ENCODE assay signal across 14 cellular contexts in genomic region chr4:51853027-51853682, GRCh38. TPM values are rescaled to one million over a fixed set of nuclear protein-coding genes. Genes with fewer than 3 reads are reported as not detected.
DNase-seq lines count a peak whose midpoint lies in the region; ATAC-seq and TF ChIP-seq lines count a peak whose summit lies in the region.
"Had no signal": no experiment of that assay in that cellular context is flagged by ENCODE, and none has a peak within 500 bp of the region (broad histone marks: within the 10 kb centered on the region; RNA-seq: fewer than 3 reads in every experiment).

No MANE protein-coding gene starts in this region.

- peaks cover 21% of the 10 kb centered on the region for H3K36me3 Mint-ChIP-seq in nephron progenitor cell (ENCODE audit: low read depth)
- H3K36me3 Mint-ChIP-seq in naive thymus-derived CD8-positive, alpha-beta T cell = peaks cover 0 to 11% (median 0%) of the 10 kb centered on the region in 3 donors

- no peak for ATAC-seq in naive thymus-derived CD8-positive, alpha-beta T cell

- H3K4me3 ChIP-seq in BE2C (ENCODE audit: low read depth, low read length) (no peak overlapping the region), Karpas-422 (ENCODE audit: low read length) (no peak overlapping the region), fibroblast of lung (replicated peaks in 1 of 4; ENCODE audit: control extremely low read depth in 1 of 4, insufficient read depth in 1 of 4, low read depth in 3 of 4, low read length in 4 of 4) (no peak overlapping the region)
- H3K4me3 ChIP-seq: SJSA1 had no signal

- DNase-seq in BE2C = peak; percentile 68
- DNase-seq in Karpas-422 = no peak
- peak in 1 of 2 donors; percentile 29 for DNase-seq in fibroblast of lung (ENCODE audit: low read depth in 2 of 2)
- DNase-seq in nephron progenitor cell = no peak
- no peak for DNase-seq in SW 1271 (lab: John Stamatoyannopoulos, UW)
- DNase-seq in activated T-cell treated with anti-CD3 and anti-CD28 coated beads for 4 hours = no peak
- no peak for DNase-seq in GF-D8 (lab: John Stamatoyannopoulos, UW)
- DNase-seq in naive thymus-derived CD8-positive, alpha-beta T cell = no peak
- DNase-seq: activated CD4-positive, alpha-beta memory T cell treated with anti-CD3 and anti-CD28 coated beads for 36 hours; COR-L47; hippocampal formation; NCI-H187 treated with DMSO at 0.1 percent for 48 hours had no signal

- TF ChIP-seq CTCF in BE2C (IDR thresholded peaks at IDR 0.05; ENCODE audit: low read depth, low read length) (peak; percentile 28; the same call in 1 of the 2 replicates), fibroblast of lung (conservative IDR thresholded peaks at IDR 0.05 in 1 of 2, IDR thresholded peaks at IDR 0.05 in 1 of 2; ENCODE audit: low read depth in 1 of 2, low read length in 2 of 2) (no peak), nephron progenitor cell (IDR thresholded peaks at IDR 0.05) (no peak)

- no peaks in the 10 kb centered on the region for H3K9me2 ChIP-seq in Karpas-422 (replicated peaks; ENCODE audit: insufficient read depth, low read length)

- H3K79me2 ChIP-seq in Karpas-422 (ENCODE audit: low read length) = peaks cover 100% of the 10 kb centered on the region
- peaks cover 74% of the 10 kb centered on the region for H3K79me2 ChIP-seq in fibroblast of lung (ENCODE audit: control insufficient read depth, insufficient read depth, low read length)

- H3K36me3 ChIP-seq in BE2C (peaks cover 12% of the 10 kb centered on the region), Karpas-422 (ENCODE audit: insufficient read depth, low read length) (peaks cover 22% of the 10 kb centered on the region), fibroblast of lung (ENCODE audit: control insufficient read depth, insufficient read depth, low read length) (peaks cover 2% of the 10 kb centered on the region)

- H3K4me2 ChIP-seq in Karpas-422 (ENCODE audit: low read depth, low read length, poor library complexity, severe bottlenecking) = peak overlapping the region; percentile 69
- no peak overlapping the region for H3K4me2 ChIP-seq in fibroblast of lung (ENCODE audit: extremely low read depth, insufficient read depth, low read length)

- POLR2A ChIA-PET in naive thymus-derived CD8-positive, alpha-beta T cell (lab: Charles Lee) = no interaction called here

- H3K4me1 ChIP-seq in BE2C (peaks cover 28% of the 10 kb centered on the region), Karpas-422 (ENCODE audit: low read length) (peaks cover 100% of the 10 kb centered on the region), fibroblast of lung (ENCODE audit: control insufficient read depth, extremely low read depth, insufficient read depth, low read length) (peaks cover 2% of the 10 kb centered on the region)
- H3K4me1 ChIP-seq: SJSA1 had no signal

- H3K4me3 Mint-ChIP-seq in nephron progenitor cell = no peak overlapping the region
- peak overlapping the region in 1 of 10 donors; percentile 1 for H3K4me3 Mint-ChIP-seq in naive thymus-derived CD8-positive, alpha-beta T cell
- H3K4me3 Mint-ChIP-seq: activated CD4-positive, alpha-beta memory T cell treated with anti-CD3 and anti-CD28 coated beads for 36 hours; central memory CD8-positive, alpha-beta T cell had no signal

- H3K9me3 ChIP-seq in BE2C (no peaks in the 10 kb centered on the region), Karpas-422 (ENCODE audit: low read length) (no peaks in the 10 kb centered on the region), fibroblast of lung (ENCODE audit: control insufficient read depth, insufficient read depth, low read depth, low read length) (no peaks in the 10 kb centered on the region)
- H3K9me3 ChIP-seq: SJSA1 had no signal

- peaks cover 48% of the 10 kb centered on the region for H3K4me1 Mint-ChIP-seq in nephron progenitor cell
- peaks cover 30 to 77% (median 55%) of the 10 kb centered on the region in 4 donors for H3K4me1 Mint-ChIP-seq in naive thymus-derived CD8-positive, alpha-beta T cell

- H3K27me3 Mint-ChIP-seq in nephron progenitor cell (ENCODE audit: low read depth, poor library complexity) = no peaks in the 10 kb centered on the region
- H3K27me3 Mint-ChIP-seq in naive thymus-derived CD8-positive, alpha-beta T cell = no peaks in the 10 kb centered on the region
- H3K27me3 Mint-ChIP-seq: activated CD4-positive, alpha-beta memory T cell treated with anti-CD3 and anti-CD28 coated beads for 36 hours; central memory CD8-positive, alpha-beta T cell had no signal

- H3K9me3 Mint-ChIP-seq in nephron progenitor cell = no peaks in the 10 kb centered on the region
- H3K9me3 Mint-ChIP-seq in naive thymus-derived CD8-positive, alpha-beta T cell = no peaks in the 10 kb centered on the region
- H3K9me3 Mint-ChIP-seq: activated CD4-positive, alpha-beta memory T cell treated with anti-CD3 and anti-CD28 coated beads for 36 hours; central memory CD8-positive, alpha-beta T cell had no signal

- H3K27me3 ChIP-seq in BE2C (no peaks in the 10 kb centered on the region), Karpas-422 (ENCODE audit: low read length) (no peaks in the 10 kb centered on the region), fibroblast of lung (ENCODE audit: control insufficient read depth, insufficient read depth, low read length) (no peaks in the 10 kb centered on the region)
- H3K27me3 ChIP-seq: SJSA1 had no signal

- H3K9ac ChIP-seq in Karpas-422 (ENCODE audit: low read length) (peak overlapping the region; percentile 23), fibroblast of lung (ENCODE audit: insufficient read depth, low read length) (no peak overlapping the region)

- peak overlapping the region; percentile 83 for H3K27ac ChIP-seq in Karpas-422 (ENCODE audit: low read length)
- peak overlapping the region; percentile 22 for H3K27ac ChIP-seq in fibroblast of lung (ENCODE audit: insufficient read depth, low read length)
- H3K27ac ChIP-seq: SJSA1 had no signal

- H2AFZ ChIP-seq in Karpas-422 (ENCODE audit: low read length) (no peak overlapping the region), fibroblast of lung (ENCODE audit: low read length) (no peak overlapping the region)

- peak overlapping the region; percentile 55 for H3K27ac Mint-ChIP-seq in nephron progenitor cell
- peak overlapping the region in 2 of 10 donors; percentile 5 to 7 for H3K27ac Mint-ChIP-seq in naive thymus-derived CD8-positive, alpha-beta T cell
- H3K27ac Mint-ChIP-seq: activated CD4-positive, alpha-beta memory T cell treated with anti-CD3 and anti-CD28 coated beads for 36 hours had no signal

- peaks cover 6% of the 10 kb centered on the region; the same call in 1 of the 2 replicates for H4K20me1 ChIP-seq in Karpas-422 (ENCODE audit: insufficient read depth, low read depth, low read length)
- no peaks in the 10 kb centered on the region for H4K20me1 ChIP-seq in fibroblast of lung (ENCODE audit: control insufficient read depth, extremely low read depth, insufficient read depth, low read length)

RNA-seq across cellular contexts. Expression of gene DCUN1D4, which starts 10.2 kb away (rescaled TPM):
- polyA plus RNA-seq in BE2C (2012; ENCODE audit: insufficient read depth, insufficient read length, low read depth) = 25.6 TPM
- total RNA-seq in Karpas-422 (2014; rRNA removed; shearing (Covaris generic); ENCODE audit: low replicate concordance) = 23.8 and 78.6 TPM in 2 replicates
- 50.7 and 52.4 TPM in 2 replicates for total RNA-seq in fibroblast of lung
- 35.5 and 44.3 TPM in 2 replicates for polyA plus RNA-seq in fibroblast of lung
- 23.6 and 28.8 TPM in 2 replicates for polyA plus RNA-seq in fibroblast of lung (2012)
- 9.8 and 14.6 TPM in 2 replicates for polyA minus RNA-seq in fibroblast of lung (ENCODE audit: low replicate concordance)
- 10 to 100 TPM; 57.5 to 58.4 TPM for total RNA-seq in naive thymus-derived CD8-positive, alpha-beta T cell
- 10 to 100 TPM; 14.5 to 16.0 (median 15.9) TPM for polyA plus RNA-seq in naive thymus-derived CD8-positive, alpha-beta T cell
